22 cellular contexts compared by ENCODE assay signal in the genomic region with DNA sequence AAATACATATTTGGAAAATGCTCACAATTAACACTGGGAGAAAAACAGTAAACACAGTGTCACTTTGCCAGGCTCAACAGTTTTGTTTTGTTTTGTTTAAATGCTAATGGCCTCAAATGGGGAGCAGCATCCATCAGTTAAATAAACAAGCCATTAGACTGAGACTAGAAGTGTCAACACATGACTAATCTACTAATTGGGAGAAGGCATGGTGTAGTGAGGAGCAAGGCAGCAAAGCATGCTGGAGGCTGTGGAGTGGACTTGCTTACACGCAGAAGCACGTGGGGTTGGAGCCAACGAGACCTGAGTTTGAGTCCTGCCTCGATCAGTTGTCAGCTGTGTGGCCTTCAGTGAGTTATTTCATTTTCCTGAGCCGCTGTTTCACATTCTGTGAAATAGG. TPM values are rescaled to one million over a fixed set of nuclear protein-coding genes. Genes with fewer than 3 reads are reported as not detected.
A peak's percentile ranks its signal among the peaks of the same experiment; 100 is the strongest.
DNase-seq lines count a peak whose midpoint lies in the region; ATAC-seq, FAIRE-seq and TF ChIP-seq lines count a peak whose summit lies in the region.
"Had no signal": no experiment of that assay in that cellular context is flagged by ENCODE, and none has a peak within 500 bp of the region (broad histone marks: within the 10 kb centered on the region; RNA-seq: fewer than 3 reads in every experiment).

No MANE protein-coding gene starts in this region.

- peaks cover 33% of the 10 kb centered on the region for H3K27me3 Mint-ChIP-seq in activated CD4-positive, alpha-beta T cell treated with anti-CD3 and anti-CD28 coated beads, Interleukin-2, amount 10 ng/mL, durations not matched to agents 24 days and 14 days
- peaks cover 42% of the 10 kb centered on the region for H3K27me3 Mint-ChIP-seq in neural progenitor cell (ENCODE audit: insufficient read depth, low read depth)

- H3K4me1 ChIP-seq in K562 (replicated peaks in 1 of 2; ENCODE audit: control insufficient read depth in 2 of 2, insufficient read depth in 2 of 2, low read length in 2 of 2) = peaks cover 8 to 19% of the 10 kb centered on the region in 2 experiments; a peak in 4 of 5 replicates
- H3K4me1 ChIP-seq in neural progenitor cell = peaks cover 8% of the 10 kb centered on the region

- H3K4me2 ChIP-seq in K562 (ENCODE audit: insufficient read depth, low read length) (no peak overlapping the region), neural progenitor cell (no peak overlapping the region)
- H3K4me2 ChIP-seq: SK-N-SH had no signal

- POLR2A ChIA-PET in K562 (lab: Yijun Ruan, JAX) = interaction anchor here (1.1 kb wide), 1 partner anchor 26 kb away, joined by 3 read pairs; no protein-coding TSS in a partner anchor

- no peak for TF ChIP-seq EP300 in K562 (IDR thresholded peaks at IDR 0.05; ENCODE audit: low read length)

- peaks cover 9% of the 10 kb centered on the region for H3K4me1 Mint-ChIP-seq in activated CD4-positive, alpha-beta T cell treated with anti-CD3 and anti-CD28 coated beads, Interleukin-2, amount 10 ng/mL, durations not matched to agents 24 days and 14 days
- peaks cover 34% of the 10 kb centered on the region for H3K4me1 Mint-ChIP-seq in neural progenitor cell

- H2AFZ ChIP-seq in K562 (ENCODE audit: low read depth, low read length) (no peak overlapping the region; the same call in 1 of the 2 replicates), neural progenitor cell (replicated peaks) (no peak overlapping the region)

- H3K9me3 ChIP-seq in K562 (replicated peaks; ENCODE audit: control insufficient read depth, insufficient read depth, low read depth, low read length) (no peaks in the 10 kb centered on the region), neural progenitor cell (ENCODE audit: low read depth) (no peaks in the 10 kb centered on the region)
- H3K9me3 ChIP-seq: SK-N-SH had no signal

- no peak for TF ChIP-seq CTCF in K562 (IDR thresholded peaks at IDR 0.05 in 2 of 3, conservative IDR thresholded peaks at IDR 0.05 in 1 of 3; ENCODE audit: insufficient read depth in 2 of 3, low read depth in 1 of 3, low read length in 3 of 3)
- TF ChIP-seq CTCF in neural progenitor cell (IDR thresholded peaks at IDR 0.05) = no peak
- TF ChIP-seq CTCF in omental fat pad (IDR thresholded peaks at IDR 0.05) = no peak

- CTCF ChIA-PET in K562 (lab: Yijun Ruan, JAX; ENCODE audit: low intra/inter-chr PET ratio) = no interaction called here

- WGBS in K562 (ENCODE audit: insufficient coverage, low coverage, missing lambda C conversion rate) = 19% methylated on average over 5 of the region's 5 CpGs

- H3K4me3 ChIP-seq in K562 (no peak overlapping the region), neural progenitor cell (no peak overlapping the region)

- TF ChIP-seq RAD21 in K562 (CRISPR knock-in tag; conservative IDR thresholded peaks at IDR 0.05 in 1 of 2, IDR thresholded peaks at IDR 0.05 in 1 of 2) = no peak

- intact Hi-C loops in activated CD4-positive, alpha-beta T cell treated with anti-CD3 and anti-CD28 coated beads, Interleukin-2, amount 10 ng/mL, durations not matched to agents 24 days and 14 days (cut with micrococcal nuclease) = no loop called here
- intact Hi-C loops in K562 (cut with micrococcal nuclease) = no loop called here

- H3K79me2 ChIP-seq in K562 (ENCODE audit: control insufficient read depth, insufficient read depth, low read length) = no peaks in the 10 kb centered on the region
- no peaks in the 10 kb centered on the region for H3K79me2 ChIP-seq in neural progenitor cell (ENCODE audit: low read depth)

- peaks cover 27% of the 10 kb centered on the region for H3F3A ChIP-seq in neural progenitor cell (ENCODE audit: low read depth)

- H4K20me1 ChIP-seq in K562 (replicated peaks; ENCODE audit: control insufficient read depth, insufficient read depth, low read length) = no peaks in the 10 kb centered on the region
- H4K20me1 ChIP-seq in neural progenitor cell (ENCODE audit: low read depth) = no peaks in the 10 kb centered on the region

- no peak overlapping the region for H3K4me3 Mint-ChIP-seq in activated CD4-positive, alpha-beta T cell treated with anti-CD3 and anti-CD28 coated beads, Interleukin-2, amount 10 ng/mL, durations not matched to agents 24 days and 14 days
- peak overlapping the region; percentile 59 for H3K4me3 Mint-ChIP-seq in neural progenitor cell

- H3K27me3 ChIP-seq in K562 (ENCODE audit: control insufficient read depth in 2 of 2, insufficient read depth in 2 of 2, low read length in 2 of 2) = no peaks in the 10 kb centered on the region
- peaks cover 59% of the 10 kb centered on the region for H3K27me3 ChIP-seq in neural progenitor cell

- no peak overlapping the region for H3K27ac ChIP-seq in K562 (ENCODE audit: extremely low read depth, low read depth, low read length)
- H3K27ac ChIP-seq in neural progenitor cell = no peak overlapping the region

- no peak overlapping the region for H3K27ac Mint-ChIP-seq in activated CD4-positive, alpha-beta T cell treated with anti-CD3 and anti-CD28 coated beads, Interleukin-2, amount 10 ng/mL, durations not matched to agents 24 days and 14 days
- H3K27ac Mint-ChIP-seq in neural progenitor cell = no peak overlapping the region
- H3K27ac Mint-ChIP-seq: CD4-positive, CD25-positive, alpha-beta regulatory T cell had no signal

- in situ Hi-C loops in K562 (cut with MboI) = no loop called here

- BruUV-seq in K562 (replicated peaks; lab: Mats Ljungman, UMichigan) = no TSS peak

- no peaks in the 10 kb centered on the region for H3K9me3 Mint-ChIP-seq in activated CD4-positive, alpha-beta T cell treated with anti-CD3 and anti-CD28 coated beads, Interleukin-2, amount 10 ng/mL, durations not matched to agents 24 days and 14 days
- peaks cover 3% of the 10 kb centered on the region for H3K9me3 Mint-ChIP-seq in neural progenitor cell

- peak; percentile 55 for DNase-seq in activated CD4-positive, alpha-beta T cell treated with anti-CD3 and anti-CD28 coated beads, Interleukin-2, amount 10 ng/mL, durations not matched to agents 24 days and 14 days
- no peak for DNase-seq in activated CD4-positive, alpha-beta T cell treated with anti-CD3 and anti-CD28 coated beads for 48 hours
- DNase-seq in K562 (ENCODE audit: extremely low read depth in 1 of 4, low spot score in 3 of 4) = no peak
- DNase-seq in neural progenitor cell (ENCODE audit: low spot score) = no peak
- no peak for DNase-seq in GDM1 (lab: John Stamatoyannopoulos, UW)
- DNase-seq in omental fat pad (ENCODE audit: low spot score) = no peak
- no peak for DNase-seq in central memory CD4-positive, alpha-beta T cell
- DNase-seq: CD4-positive, CD25-positive, alpha-beta regulatory T cell; EL; KBM-7; MM.1S; NCI-H1048; NCI-H1417 treated with DMSO at 0.1 percent for 48 hours; NCI-H2029 treated with DMSO at 0.1 percent for 48 hours; NCI-H2171 treated with DMSO at 0.1 percent for 48 hours; NCI-H524 treated with DMSO at 0.1 percent for 48 hours; NK-92 treated with Interleukin-12 subunit alpha and Interleukin-12 subunit beta, amount 100 ng/mL, for 24 hours; SIG-M5; SK-N-SH had no signal

- no peak for ATAC-seq in K562
- ATAC-seq in omental fat pad (ENCODE audit: low FRiP score) = no peak
- ATAC-seq: HepG2, Panc1 had no signal

- H3K36me3 ChIP-seq in K562 (ENCODE audit: control insufficient read depth, insufficient read depth, low read length) (peaks cover 5% of the 10 kb centered on the region; the same call in 1 of the 3 replicates), neural progenitor cell (no peaks in the 10 kb centered on the region)

- H3K9ac ChIP-seq in K562 (ENCODE audit: insufficient read depth in 1 of 2, low read depth in 2 of 2, low read length in 2 of 2) (0 out of 4 replicates have a peak overlapping the region, but pooled peaks of 1 of the 2 experiments have one; percentile 45), neural progenitor cell (no peak overlapping the region)
- H3K9ac ChIP-seq: SK-N-SH had no signal

- H3K36me3 Mint-ChIP-seq in activated CD4-positive, alpha-beta T cell treated with anti-CD3 and anti-CD28 coated beads, Interleukin-2, amount 10 ng/mL, durations not matched to agents 24 days and 14 days (ENCODE audit: low read depth) = peaks cover 1% of the 10 kb centered on the region
- no peaks in the 10 kb centered on the region for H3K36me3 Mint-ChIP-seq in neural progenitor cell
- H3K36me3 Mint-ChIP-seq: CD4-positive, CD25-positive, alpha-beta regulatory T cell had no signal

- no peak for TF ChIP-seq POLR2A in K562 (conservative IDR thresholded peaks at IDR 0.05)

- no peaks in the 10 kb centered on the region for H3K9me1 ChIP-seq in K562 (ENCODE audit: control insufficient read depth, insufficient read depth, low read length)

- FAIRE-seq in K562 (lab: Jason Lieb, UNC) = no peak
- FAIRE-seq: H54, HepG2 had no signal

RNA-seq across cellular contexts. Expression of a gene that starts 29.0 kb away (rescaled TPM):
- 57.9 and 58.1 TPM in 2 replicates for total RNA-seq in activated CD4-positive, alpha-beta T cell treated with anti-CD3 and anti-CD28 coated beads, Interleukin-2, amount 10 ng/mL, durations not matched to agents 24 days and 14 days
- 24.6 and 45.1 TPM in 2 replicates for total RNA-seq in K562 (2011; cell fraction: chromatin; rRNA removed; ENCODE audit: low replicate concordance)
- 13.9 and 16.3 TPM in 2 replicates for total RNA-seq in K562 (2011; cell fraction: nucleolus; rRNA removed)
- 23.8 and 26.2 TPM in 2 replicates for total RNA-seq in K562 (2011; cell fraction: nucleoplasm; rRNA removed)
- total RNA-seq in K562 (2014; rRNA removed) (66.2 and 70.0 TPM in 2 replicates), K562 (2014; rRNA removed; fragmentation: Illumina TruSeq; extraction: Trizol) (82.0 and 87.9 TPM in 2 replicates), K562 (2015; rRNA removed; fragmentation: Illumina TruSeq; extraction: Trizol) (88.7 and 91.0 TPM in 2 replicates), K562 (2021) (54.6 and 56.2 TPM in 2 replicates), neural progenitor cell (ENCODE audit: low replicate concordance) (8.3 and 10.9 TPM in 2 replicates), omental fat pad (10 to 100 TPM; 12.5 to 31.6 (median 16.2) TPM)
- polyA plus RNA-seq in K562 (2011; rRNA removed) (22.8 and 36.9 TPM in 2 replicates), K562 (2014; fragmentation: Illumina TruSeq; extraction: Trizol) (70.3 and 87.4 TPM in 2 replicates), K562 (2014; fragmentation: Nextera tagmentation; extraction: Ambion mirVana) (10 to 100 TPM; 30.5 to 59.9 TPM), K562 (2014; rRNA removed) (59.9 and 64.1 TPM in 2 replicates)
- polyA plus RNA-seq in K562 (2011; cell fraction: cytosol; rRNA removed) = 10.0 and 10.8 TPM in 2 replicates
- polyA plus RNA-seq in K562 (2011; cell fraction: nucleus; rRNA removed) = 17.4 and 18.0 TPM in 2 replicates
- 29.8 and 47.2 TPM in 2 replicates for polyA plus RNA-seq in K562 (2012)
- polyA minus RNA-seq in K562 (2011; rRNA and poly(A)+ RNA removed) = 42.6 and 49.3 TPM in 2 replicates
- 13.0 and 27.0 TPM in 2 replicates for polyA minus RNA-seq in K562 (2011; cell fraction: cytosol; rRNA and poly(A)+ RNA removed)
- 6.7 and 12.8 TPM in 2 replicates for polyA minus RNA-seq in K562 (2011; cell fraction: nucleus; rRNA and poly(A)+ RNA removed)

RNA-seq across cellular contexts. Expression of a gene that starts 47.5 kb away (rescaled TPM):
- 8.0 and 9.2 TPM in 2 replicates for total RNA-seq in activated CD4-positive, alpha-beta T cell treated with anti-CD3 and anti-CD28 coated beads, Interleukin-2, amount 10 ng/mL, durations not matched to agents 24 days and 14 days
- total RNA-seq in K562 (2011; cell fraction: chromatin; rRNA removed; ENCODE audit: low replicate concordance) = 14.0 and 23.7 TPM in 2 replicates
- total RNA-seq in K562 (2011; cell fraction: nucleolus; rRNA removed) = 8.3 TPM in 2 replicates
- total RNA-seq in K562 (2011; cell fraction: nucleoplasm; rRNA removed) = 9.8 and 10.6 TPM in 2 replicates
- total RNA-seq in K562 (2014; rRNA removed) (3.3 and 4.5 TPM in 2 replicates), K562 (2014; rRNA removed; fragmentation: Illumina TruSeq; extraction: Trizol) (1.4 and 2.1 TPM in 2 replicates), K562 (2015; rRNA removed; fragmentation: Illumina TruSeq; extraction: Trizol) (2.1 and 3.3 TPM in 2 replicates), K562 (2021) (26.2 and 29.6 TPM in 2 replicates), neural progenitor cell (ENCODE audit: low replicate concordance) (5.1 and 6.5 TPM in 2 replicates), omental fat pad (1 to 10 TPM; 4.9 to 8.0 (median 5.2) TPM)
- polyA plus RNA-seq in K562 (2011; rRNA removed) (1.0 and 1.7 TPM in 2 replicates), K562 (2014; fragmentation: Illumina TruSeq; extraction: Trizol) (16.2 and 18.2 TPM in 2 replicates), K562 (2014; fragmentation: Nextera tagmentation; extraction: Ambion mirVana) (under 1 TPM; 0.48 to 0.55 TPM), K562 (2014; rRNA removed) (4.3 and 5.0 TPM in 2 replicates)
- 1.1 and 1.2 TPM in 2 replicates for polyA plus RNA-seq in K562 (2011; cell fraction: cytosol; rRNA removed)
- polyA plus RNA-seq in K562 (2011; cell fraction: nucleus; rRNA removed) = 4.0 and 5.7 TPM in 2 replicates
- 9.5 and 11.9 TPM in 2 replicates for polyA plus RNA-seq in K562 (2012)
- 1.8 and 2.1 TPM in 2 replicates for polyA minus RNA-seq in K562 (2011; rRNA and poly(A)+ RNA removed)
- polyA minus RNA-seq in K562 (2011; cell fraction: cytosol; rRNA and poly(A)+ RNA removed) = 7.8 and 13.0 TPM in 2 replicates
- 3.2 and 3.4 TPM in 2 replicates for polyA minus RNA-seq in K562 (2011; cell fraction: nucleus; rRNA and poly(A)+ RNA removed)
